27 cellular contexts compared by ENCODE assay signal in genomic region chr3:24929521-24929920, GRCh38.
"Had no signal": no experiment of that assay in that cellular context is flagged by ENCODE, and none has a peak within 500 bp of the region (broad histone marks: within the 10 kb centered on the region; RNA-seq: fewer than 3 reads in every experiment).

No MANE protein-coding gene starts in this region.

- H3K36me3 ChIP-seq: heart left ventricle, left lung, lower lobe of right lung, pancreas, prostate gland, thyroid gland, transverse colon, upper lobe of right lung had no signal

- H3K27ac ChIP-seq: heart left ventricle, left lung, lower lobe of right lung, pancreas, prostate gland, testis, thyroid gland, transverse colon, upper lobe of right lung had no signal

- H3K27me3 ChIP-seq: heart left ventricle, left lung, pancreas, testis, thyroid gland, transverse colon, upper lobe of right lung had no signal

- H3K4me3 ChIP-seq: heart left ventricle, left lung, lower lobe of right lung, pancreas, prostate gland, testis, thyroid gland, transverse colon, upper lobe of right lung had no signal

- DNase-seq: heart left ventricle; hypothalamus; immature natural killer cell; kidney; left colon; left lung; lower lobe of right lung; mammary epithelial cell; mesenchymal stem cell; naive thymus-derived CD8-positive, alpha-beta T cell; nucleus accumbens; pancreas; posterior cingulate gyrus; retina; right cardiac atrium; small intestine; stimulated activated CD4-positive, alpha-beta T cell treated with anti-CD3 and anti-CD28 coated beads, Interleukin-1b, Interleukin-23, amount 100 ng/mL, for 48 hours; stimulated activated CD4-positive, alpha-beta T cell treated with anti-CD3 and anti-CD28 coated beads, Interleukin-2, amount 100 ng/mL, for 48 hours; stimulated activated CD4-positive, alpha-beta T cell treated with anti-CD3 and anti-CD28 coated beads, Interleukin-4, amount 100 ng/mL, for 4 hours; stimulated activated CD8-positive, alpha-beta memory T cell treated with anti-CD3 and anti-CD28 coated beads, Interleukin-4, amount 100 ng/mL, for 48 hours; stimulated activated naive CD4-positive, alpha-beta T cell treated with Interleukin-2 at 50 U/mL for 16 hours; stimulated activated naive CD8-positive, alpha-beta T cell treated with anti-CD3 and anti-CD28 coated beads, Interleukin-15, amount 100 ng/mL, for 72 hours; testis; thyroid gland; transverse colon; upper lobe of right lung had no signal

- H3K9me3 ChIP-seq: heart left ventricle, left lung, lower lobe of right lung, pancreas, prostate gland, testis, thyroid gland, transverse colon, upper lobe of right lung had no signal

- H3K4me1 ChIP-seq: heart left ventricle, left lung, lower lobe of right lung, pancreas, prostate gland, testis, thyroid gland, transverse colon, upper lobe of right lung had no signal
